34 cellular contexts compared by ENCODE assay signal in genomic region chr5:156846914-156847313, GRCh38. TPM values are rescaled to one million over a fixed set of nuclear protein-coding genes. Genes with fewer than 3 reads are reported as not detected.
"Had no signal": no experiment of that assay in that cellular context is flagged by ENCODE, and none has a peak within 500 bp of the region (broad histone marks: within the 10 kb centered on the region; RNA-seq: fewer than 3 reads in every experiment).

No MANE protein-coding gene starts in this region.

- H3K4me3 Mint-ChIP-seq: endodermal cell, mesothelial cell of epicardium, naive B cell had no signal

- H3K4me1 ChIP-seq: esophagus squamous epithelium, heart right ventricle, left lung, lower lobe of right lung had no signal

- H3K27ac Mint-ChIP-seq: endodermal cell, mesothelial cell of epicardium, naive B cell had no signal

- DNase-seq: dermis blood vessel endothelial cell; dorsolateral prefrontal cortex; effector CD4-positive, alpha-beta T cell; effector memory CD4-positive, alpha-beta T cell; endodermal cell; erythroblast; esophagus squamous epithelium; foreskin fibroblast; foreskin melanocyte; gastrocnemius medialis; glutamatergic neuron; head of caudate nucleus; heart right ventricle; hippocampal formation; left cardiac atrium; left lung; left ventricle myocardium superior; lower lobe of right lung; mesenchymal stem cell; mucosa of descending colon; naive B cell had no signal

- H3K9me3 ChIP-seq: gastrocnemius medialis, mucosa of descending colon had no signal

- ATAC-seq: esophagus mucosa, gastrocnemius medialis, heart right ventricle, left cardiac atrium, left lung, left ventricle myocardium superior, lower lobe of right lung, mucosa of descending colon had no signal

- H3K4me3 ChIP-seq: coronary artery, dorsolateral prefrontal cortex, esophagus squamous epithelium, gastrocnemius medialis, heart right ventricle, left lung, lower lobe of right lung, mucosa of descending colon had no signal

- FAIRE-seq: colon, endometrium, islet of Langerhans, keratinocyte had no signal

- H3K36me3 ChIP-seq: esophagus squamous epithelium, gastrocnemius medialis, heart right ventricle, left lung, lower lobe of right lung had no signal

- H3K36me3 Mint-ChIP-seq: mesothelial cell of epicardium had no signal

- H3K4me1 Mint-ChIP-seq: endodermal cell, mesothelial cell of epicardium, naive B cell had no signal

- H3K27ac ChIP-seq: coronary artery, dorsolateral prefrontal cortex, epithelial cell of prostate, esophagus squamous epithelium, gastrocnemius medialis, heart right ventricle, left lung, lower lobe of right lung had no signal

- H3K27me3 ChIP-seq: esophagus squamous epithelium had no signal

RNA-seq across cellular contexts. Expression of gene PPP1R2B, which starts 3.2 kb away (rescaled TPM):
- total RNA-seq: endodermal cell, esophagus mucosa, glomerular endothelial cell, kidney epithelial cell, left cardiac atrium, left lung, left ventricle myocardium superior, lower leg skin, lower lobe of right lung, mesenteric fat pad, mesothelial cell of epicardium, myocyte had no signal
